In the genomic region with DNA sequence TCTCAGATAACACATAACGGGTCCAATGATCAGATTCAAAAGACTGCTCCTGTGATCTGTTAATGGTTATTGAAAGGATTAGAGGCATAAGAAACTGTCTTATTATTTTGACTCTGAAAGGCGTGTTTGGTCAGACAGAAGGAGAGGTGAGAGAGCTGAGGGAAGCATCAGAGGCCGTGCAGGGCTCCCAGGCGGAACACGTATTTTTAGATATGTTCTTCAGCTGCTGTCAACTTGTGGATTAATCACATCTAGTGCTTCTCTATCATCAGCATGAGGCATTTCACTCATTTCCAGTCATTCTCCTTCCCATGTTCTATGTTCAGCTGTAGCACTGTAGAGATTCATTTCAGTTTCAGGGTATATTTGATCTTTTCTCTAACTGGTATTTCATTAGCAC, we compare ENCODE assay signal across 27 cellular contexts.
"Had no signal": no experiment of that assay in that cellular context is flagged by ENCODE, and none has a peak within 500 bp of the region (broad histone marks: within the 10 kb centered on the region; RNA-seq: fewer than 3 reads in every experiment).

No MANE protein-coding gene starts in this region.

- H3K4me2 ChIP-seq: neural progenitor cell had no signal

- H3K79me2 ChIP-seq: parathyroid adenoma had no signal

- H3K27me3 ChIP-seq: brain microvascular endothelial cell, gastrocnemius medialis, neural progenitor cell, tibial nerve had no signal

- H3K4me1 ChIP-seq: parathyroid adenoma had no signal

- H3K36me3 ChIP-seq: brain microvascular endothelial cell, neural progenitor cell, WERI-Rb-1 had no signal

- ATAC-seq: gastrocnemius medialis; left lobe of liver; naive thymus-derived CD4-positive, alpha-beta T cell; psoas muscle; stimulated activated naive B cell treated with anti-CD40 and anti-IgM and Interleukin-4, amounts not matched to agents 10 μg/mL and 1 μg/mL and 100 μg/mL, for 72 hours had no signal

- H3K9ac ChIP-seq: neural progenitor cell, parathyroid adenoma had no signal

- H3K4me3 ChIP-seq: gastrocnemius medialis, neural progenitor cell, psoas muscle, tibial nerve had no signal

- H3K27ac ChIP-seq: brain microvascular endothelial cell, gastrocnemius medialis, neural progenitor cell, parathyroid adenoma, psoas muscle, tibial nerve had no signal

- H2AFZ ChIP-seq: neural progenitor cell, parathyroid adenoma had no signal

- DNase-seq: activated CD4-positive, alpha-beta memory T cell treated with anti-CD3 and anti-CD28 coated beads for 36 hours; activated CD4-positive, alpha-beta T cell treated with anti-CD3 and anti-CD28 coated beads, Interleukin-2, amount 10 ng/mL, durations not matched to agents 24 days and 14 days; activated CD4-positive, CD25-positive, alpha-beta regulatory T cell treated with anti-CD3 and anti-CD28 coated beads, Interleukin-2, amount 50 U/mL, for 72 hours; activated CD8-positive, alpha-beta memory T cell treated with anti-CD3 and anti-CD28 coated beads, Interleukin-2, amount 50 U/mL, for 4 hours; activated effector memory CD4-positive, alpha-beta T cell treated with anti-CD3 and anti-CD28 coated beads, Interleukin-2, amount 50 U/mL, for 16 hours; activated naive CD4-positive, alpha-beta T cell treated with anti-CD3 and anti-CD28 coated beads, Interleukin-2, amount 10 ng/mL, durations not matched to agents 7 days and 5 days; activated naive CD8-positive, alpha-beta T cell treated with anti-CD3 and anti-CD28 coated beads, Interleukin-2, amount 10 ng/mL, durations not matched to agents 7 days and 5 days; activated T-cell treated with anti-CD3 and anti-CD28 coated beads, Interleukin-2, amount 50 U/mL, for 1 hour; amniotic stem cell; brain microvascular endothelial cell; central memory CD4-positive, alpha-beta T cell; gastrocnemius medialis; glutamatergic neuron; hippocampal formation; kidney; naive thymus-derived CD4-positive, alpha-beta T cell; occipital lobe; psoas muscle; stimulated activated CD4-positive, alpha-beta T cell treated with anti-CD3 and anti-CD28 coated beads, Interleukin-15, amount 100 ng/mL, for 24 hours; stimulated activated CD4-positive, alpha-beta T cell treated with anti-CD3 and anti-CD28 coated beads, Interleukin-2, amount 100 ng/mL, for 24 hours; stimulated activated naive B cell treated with anti-CD40 and anti-IgM and Interleukin-4, amounts not matched to agents 10 μg/mL and 1 μg/mL and 100 μg/mL, for 72 hours; T-helper 9 cell; WERI-Rb-1 had no signal

- H3K9me3 ChIP-seq: gastrocnemius medialis, psoas muscle had no signal
